8 cellular contexts compared by ENCODE assay signal in the genomic region with DNA sequence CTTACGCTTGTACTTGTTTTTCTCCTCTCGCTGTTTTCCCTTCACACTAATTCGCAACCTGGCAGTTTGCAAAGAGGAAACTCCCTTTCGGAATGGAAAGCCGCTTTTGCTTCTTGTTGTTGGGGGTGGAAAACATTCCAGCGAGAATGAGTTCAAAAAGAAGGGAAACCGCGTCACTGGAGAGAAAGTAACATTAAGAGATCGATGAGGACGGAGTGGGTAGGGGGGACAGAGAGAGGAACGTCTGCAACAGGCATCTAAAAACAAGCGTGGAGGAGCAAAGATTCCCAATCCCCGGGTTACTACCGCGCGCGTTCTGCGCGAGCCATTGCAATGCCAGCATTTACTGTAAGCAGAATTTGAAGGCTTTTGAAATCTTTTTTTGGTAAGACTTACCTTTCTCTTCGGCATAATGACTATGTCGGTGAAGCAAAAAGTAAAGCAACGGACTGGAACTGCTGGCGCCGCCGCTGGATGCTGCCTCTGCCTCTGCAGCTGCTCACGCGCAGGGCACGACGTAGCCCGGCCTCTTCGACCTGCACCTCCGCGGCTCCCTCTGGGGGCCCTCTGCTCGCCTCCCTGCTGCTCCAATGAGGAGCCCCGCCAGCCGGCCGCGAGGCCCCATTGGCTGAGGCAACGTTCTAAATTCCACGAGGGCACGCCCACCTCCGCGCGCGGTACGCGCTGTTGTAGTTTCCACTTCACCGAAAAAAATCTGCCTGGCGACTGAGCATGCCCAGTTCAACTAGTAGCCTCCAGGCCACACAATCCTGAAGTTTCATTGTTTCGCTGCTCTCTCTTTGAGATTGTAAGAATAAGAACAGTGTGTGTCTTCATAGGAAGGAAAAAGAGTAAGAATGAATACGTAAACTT. TPM values are rescaled to one million over a fixed set of nuclear protein-coding genes. Genes with fewer than 3 reads are reported as not detected.
A peak's percentile ranks its signal among the peaks of the same experiment; 100 is the strongest.
DNase-seq lines count a peak whose midpoint lies in the region; ATAC-seq and TF ChIP-seq lines count a peak whose summit lies in the region.

A gene (minus strand): TSS at position 533 of the 873 bp plus-strand sequence.

- peak; percentile 96 for ATAC-seq in SK-N-SH treated with all-trans-retinoic acid at 6 μM for 48 hours

- H3K36me3 Mint-ChIP-seq in activated naive CD4-positive, alpha-beta T cell treated with anti-CD3 and anti-CD28 coated beads, Interleukin-2, amount 50 U/mL, for 24 hours = peaks cover 2% of the 10 kb centered on the region

- TF ChIP-seq CTCF in HFF-Myc (IDR thresholded peaks at IDR 0.05; ENCODE audit: low read depth, low read length, missing control alignments) = no peak
- peak in 1 of 2 donors; percentile 16 for TF ChIP-seq CTCF in suprapubic skin (IDR thresholded peaks at IDR 0.05)

- TF ChIP-seq EP300 in suprapubic skin (IDR thresholded peaks at IDR 0.05) = no peak

- TF ChIP-seq POLR2A in suprapubic skin (IDR thresholded peaks at IDR 0.05) = peak in 1 of 2 donors; percentile 37

- H3K4me3 ChIP-seq in HFF-Myc (replicated peaks; ENCODE audit: low read depth, low read length) (peak within 1 kb of the TSS; percentile 95), suprapubic skin (peak within 1 kb of the TSS; percentile 68)

- no peaks in the 10 kb centered on the region for H3K27me3 Mint-ChIP-seq in activated naive CD4-positive, alpha-beta T cell treated with anti-CD3 and anti-CD28 coated beads, Interleukin-2, amount 50 U/mL, for 24 hours

- H3K9me3 ChIP-seq in suprapubic skin = no peaks in the 10 kb centered on the region

- H3K4me1 ChIP-seq in suprapubic skin = peaks cover 35% of the 10 kb centered on the region

- peak within 1 kb of the TSS; percentile 86 for H3K27ac ChIP-seq in suprapubic skin

- H3K36me3 ChIP-seq in suprapubic skin = no peaks in the 10 kb centered on the region

- H3K9me3 Mint-ChIP-seq in activated naive CD4-positive, alpha-beta T cell treated with anti-CD3 and anti-CD28 coated beads, Interleukin-2, amount 50 U/mL, for 24 hours = no peaks in the 10 kb centered on the region

- DNase-seq in GM04503 (ENCODE audit: low read depth) (peak; percentile 59), HFF-Myc (ENCODE audit: extremely low read depth, low read depth) (peak; percentile 59), NAMALWA (ENCODE audit: low spot score) (peak; percentile 97), globus pallidus (ENCODE audit: low spot score) (peak; percentile 95), nucleus accumbens (lab: John Stamatoyannopoulos, UW) (peak; percentile 69 to 98 (median 93)), suprapubic skin (ENCODE audit: low spot score in 2 of 2) (peak; percentile 96 to 97)

- peak within 1 kb of the TSS; percentile 83 for H3K27ac Mint-ChIP-seq in activated naive CD4-positive, alpha-beta T cell treated with anti-CD3 and anti-CD28 coated beads, Interleukin-2, amount 50 U/mL, for 24 hours

- H3K4me3 Mint-ChIP-seq in activated naive CD4-positive, alpha-beta T cell treated with anti-CD3 and anti-CD28 coated beads, Interleukin-2, amount 50 U/mL, for 24 hours = peak within 1 kb of the TSS; percentile 95

- no peaks in the 10 kb centered on the region for H3K27me3 ChIP-seq in suprapubic skin

- peaks cover 23% of the 10 kb centered on the region for H3K4me1 Mint-ChIP-seq in activated naive CD4-positive, alpha-beta T cell treated with anti-CD3 and anti-CD28 coated beads, Interleukin-2, amount 50 U/mL, for 24 hours

- WGBS in suprapubic skin = 2% methylated on average over 48 of the region's 51 CpGs

TF ChIP-seq in SK-N-SH treated with all-trans-retinoic acid at 6 μM for 48 hours, 23 proteins besides CTCF, POLR2A, EP300 and RAD21:
- no peak for TF ChIP-seq ISL1 (CRISPR knock-in tag; IDR thresholded peaks at IDR 0.05)
- TF ChIP-seq PPARA (CRISPR knock-in tag; IDR thresholded peaks at IDR 0.05; ENCODE audit: borderline replicate concordance) = no peak
- TF ChIP-seq, protein P1, sequence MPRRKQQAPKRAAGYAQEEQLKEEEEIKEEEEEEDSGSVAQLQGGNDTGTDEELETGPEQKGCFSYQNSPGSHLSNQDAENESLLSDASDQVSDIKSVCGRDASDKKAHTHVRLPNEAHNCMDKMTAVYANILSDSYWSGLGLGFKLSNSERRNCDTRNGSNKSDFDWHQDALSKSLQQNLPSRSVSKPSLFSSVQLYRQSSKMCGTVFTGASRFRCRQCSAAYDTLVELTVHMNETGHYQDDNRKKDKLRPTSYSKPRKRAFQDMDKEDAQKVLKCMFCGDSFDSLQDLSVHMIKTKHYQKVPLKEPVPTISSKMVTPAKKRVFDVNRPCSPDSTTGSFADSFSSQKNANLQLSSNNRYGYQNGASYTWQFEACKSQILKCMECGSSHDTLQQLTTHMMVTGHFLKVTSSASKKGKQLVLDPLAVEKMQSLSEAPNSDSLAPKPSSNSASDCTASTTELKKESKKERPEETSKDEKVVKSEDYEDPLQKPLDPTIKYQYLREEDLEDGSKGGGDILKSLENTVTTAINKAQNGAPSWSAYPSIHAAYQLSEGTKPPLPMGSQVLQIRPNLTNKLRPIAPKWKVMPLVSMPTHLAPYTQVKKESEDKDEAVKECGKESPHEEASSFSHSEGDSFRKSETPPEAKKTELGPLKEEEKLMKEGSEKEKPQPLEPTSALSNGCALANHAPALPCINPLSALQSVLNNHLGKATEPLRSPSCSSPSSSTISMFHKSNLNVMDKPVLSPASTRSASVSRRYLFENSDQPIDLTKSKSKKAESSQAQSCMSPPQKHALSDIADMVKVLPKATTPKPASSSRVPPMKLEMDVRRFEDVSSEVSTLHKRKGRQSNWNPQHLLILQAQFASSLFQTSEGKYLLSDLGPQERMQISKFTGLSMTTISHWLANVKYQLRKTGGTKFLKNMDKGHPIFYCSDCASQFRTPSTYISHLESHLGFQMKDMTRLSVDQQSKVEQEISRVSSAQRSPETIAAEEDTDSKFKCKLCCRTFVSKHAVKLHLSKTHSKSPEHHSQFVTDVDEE (CRISPR knock-in tag; IDR thresholded peaks at IDR 0.05) = no peak
- no peak for TF ChIP-seq ZNF70 (CRISPR knock-in tag; IDR thresholded peaks at IDR 0.05)
- no peak for TF ChIP-seq ARNTL (CRISPR knock-in tag; IDR thresholded peaks at IDR 0.05; ENCODE audit: borderline replicate concordance, low read depth)
- no peak for TF ChIP-seq ZNF8 (CRISPR knock-in tag; IDR thresholded peaks at IDR 0.05)
- TF ChIP-seq, protein P2, sequence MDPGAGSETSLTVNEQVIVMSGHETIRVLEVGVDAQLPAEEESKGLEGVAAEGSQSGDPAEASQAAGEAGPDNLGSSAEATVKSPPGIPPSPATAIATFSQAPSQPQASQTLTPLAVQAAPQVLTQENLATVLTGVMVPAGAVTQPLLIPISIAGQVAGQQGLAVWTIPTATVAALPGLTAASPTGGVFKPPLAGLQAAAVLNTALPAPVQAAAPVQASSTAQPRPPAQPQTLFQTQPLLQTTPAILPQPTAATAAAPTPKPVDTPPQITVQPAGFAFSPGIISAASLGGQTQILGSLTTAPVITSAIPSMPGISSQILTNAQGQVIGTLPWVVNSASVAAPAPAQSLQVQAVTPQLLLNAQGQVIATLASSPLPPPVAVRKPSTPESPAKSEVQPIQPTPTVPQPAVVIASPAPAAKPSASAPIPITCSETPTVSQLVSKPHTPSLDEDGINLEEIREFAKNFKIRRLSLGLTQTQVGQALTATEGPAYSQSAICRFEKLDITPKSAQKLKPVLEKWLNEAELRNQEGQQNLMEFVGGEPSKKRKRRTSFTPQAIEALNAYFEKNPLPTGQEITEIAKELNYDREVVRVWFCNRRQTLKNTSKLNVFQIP (CRISPR knock-in tag; IDR thresholded peaks at IDR 0.05; ENCODE audit: borderline replicate concordance, low read depth) = no peak
- no peak for TF ChIP-seq ZNF565 (CRISPR knock-in tag; conservative IDR thresholded peaks at IDR 0.05; ENCODE audit: low read depth)
- no peak for TF ChIP-seq CSDC2 (CRISPR knock-in tag; IDR thresholded peaks at IDR 0.05)
- no peak for TF ChIP-seq ZC3H10 (CRISPR knock-in tag; IDR thresholded peaks at IDR 0.05)
- no peak for TF ChIP-seq TCF4 (CRISPR knock-in tag; IDR thresholded peaks at IDR 0.05; ENCODE audit: borderline replicate concordance)
- no peak for TF ChIP-seq GLIS3 (CRISPR knock-in tag; IDR thresholded peaks at IDR 0.05)
- TF ChIP-seq, protein P3, sequence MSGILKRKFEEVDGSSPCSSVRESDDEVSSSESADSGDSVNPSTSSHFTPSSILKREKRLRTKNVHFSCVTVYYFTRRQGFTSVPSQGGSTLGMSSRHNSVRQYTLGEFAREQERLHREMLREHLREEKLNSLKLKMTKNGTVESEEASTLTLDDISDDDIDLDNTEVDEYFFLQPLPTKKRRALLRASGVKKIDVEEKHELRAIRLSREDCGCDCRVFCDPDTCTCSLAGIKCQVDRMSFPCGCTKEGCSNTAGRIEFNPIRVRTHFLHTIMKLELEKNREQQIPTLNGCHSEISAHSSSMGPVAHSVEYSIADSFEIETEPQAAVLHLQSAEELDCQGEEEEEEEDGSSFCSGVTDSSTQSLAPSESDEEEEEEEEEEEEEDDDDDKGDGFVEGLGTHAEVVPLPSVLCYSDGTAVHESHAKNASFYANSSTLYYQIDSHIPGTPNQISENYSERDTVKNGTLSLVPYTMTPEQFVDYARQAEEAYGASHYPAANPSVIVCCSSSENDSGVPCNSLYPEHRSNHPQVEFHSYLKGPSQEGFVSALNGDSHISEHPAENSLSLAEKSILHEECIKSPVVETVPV (CRISPR knock-in tag; IDR thresholded peaks at IDR 0.05) = no peak
- TF ChIP-seq ZFP30 (CRISPR knock-in tag; IDR thresholded peaks at IDR 0.05) = no peak
- TF ChIP-seq OSR1 (CRISPR knock-in tag; IDR thresholded peaks at IDR 0.05) = no peak
- TF ChIP-seq TOX (CRISPR knock-in tag; IDR thresholded peaks at IDR 0.05; ENCODE audit: borderline replicate concordance) = no peak

RNA-seq across cellular contexts. Expression of the gene that starts here (rescaled TPM):
- 10 to 100 TPM; 31.0 to 37.8 (median 35.9) TPM for total RNA-seq in suprapubic skin

Comparison
In these comparisons a context has a peak if more than half of its experiments do, and no peak if none do; other contexts are left out.
1. Peak in every context shown above with its lines: DNase-seq, ATAC-seq, H3K4me3 ChIP-seq and H3K27ac ChIP-seq.